Comparison of ENCODE assay signal across 8 cellular contexts in genomic region chr2:155250800-155251199, GRCh38.
A peak's percentile ranks its signal among the peaks of the same experiment; 100 is the strongest.
DNase-seq lines count a peak whose midpoint lies in the region; ATAC-seq and TF ChIP-seq lines count a peak whose summit lies in the region.

No MANE protein-coding gene starts in this region.

- H3K27me3 Mint-ChIP-seq in neural progenitor cell (ENCODE audit: insufficient read depth, low read depth) = no peaks in the 10 kb centered on the region
- H3K27me3 Mint-ChIP-seq in CD14-positive monocyte (ENCODE audit: low read depth in 3 of 3) = peaks cover 0 to 1% (median 0%) of the 10 kb centered on the region in 3 donors

- H3K4me1 ChIP-seq in neural progenitor cell = no peaks in the 10 kb centered on the region

- H3K9ac ChIP-seq in neural progenitor cell = no peak overlapping the region

- no peak overlapping the region for H3K4me2 ChIP-seq in neural progenitor cell

- in situ Hi-C loops in SK-MEL-5 (cut with HindIII; ENCODE audit: low pct_unique_long_range_greater_than_20kb, low sequenced_read_pairs) = no loop called here

- H3K4me3 ChIP-seq in BJ (ENCODE audit: low read depth, low read length) (no peak overlapping the region), neural progenitor cell (no peak overlapping the region)

- peak overlapping the region; percentile 69 for H2AFZ ChIP-seq in neural progenitor cell (replicated peaks)

- H3K36me3 ChIP-seq in BJ (ENCODE audit: control insufficient read depth, insufficient read depth, low read length) (no peaks in the 10 kb centered on the region), neural progenitor cell (no peaks in the 10 kb centered on the region)

- POLR2A ChIA-PET in BJ (lab: Charles Lee) = no interaction called here

- no peaks in the 10 kb centered on the region for H3K79me2 ChIP-seq in neural progenitor cell (ENCODE audit: low read depth)

- TF ChIP-seq CTCF in BJ (IDR thresholded peaks at IDR 0.05; ENCODE audit: insufficient read depth, low read depth, low read length) = peak; percentile 47
- TF ChIP-seq CTCF in neural progenitor cell (IDR thresholded peaks at IDR 0.05) = peak; percentile 58
- no peak for TF ChIP-seq CTCF in CD14-positive monocyte (IDR thresholded peaks at IDR 0.05)

- no peaks in the 10 kb centered on the region for H3K9me3 Mint-ChIP-seq in neural progenitor cell
- peaks cover 0 to 3% (median 0%) of the 10 kb centered on the region in 7 donors for H3K9me3 Mint-ChIP-seq in CD14-positive monocyte

- CTCF ChIA-PET in BJ (lab: Yijun Ruan, JAX) = interaction anchor here (0.7 to 0.8 kb wide), 2 partner anchors 607 to 624 kb away, joined by 3 to 4 read pairs; no protein-coding TSS in a partner anchor

- no peaks in the 10 kb centered on the region for H3F3A ChIP-seq in neural progenitor cell (ENCODE audit: low read depth)

- H3K9me3 ChIP-seq in neural progenitor cell (ENCODE audit: low read depth) = no peaks in the 10 kb centered on the region

- H3K27me3 ChIP-seq in BJ (ENCODE audit: control insufficient read depth, insufficient read depth, low read length) = no peaks in the 10 kb centered on the region
- H3K27me3 ChIP-seq in neural progenitor cell = no peaks in the 10 kb centered on the region

- H3K36me3 Mint-ChIP-seq in neural progenitor cell (no peaks in the 10 kb centered on the region), CD14-positive monocyte (no peaks in the 10 kb centered on the region)

- DNase-seq in BJ (ENCODE audit: low read depth) (no peak), SK-MEL-5 (ENCODE audit: low read depth, low spot score) (peak; percentile 74), neural progenitor cell (ENCODE audit: low spot score) (peak; percentile 44), middle frontal gyrus (ENCODE audit: extremely low spot score, low spot score) (no peak), Right ventricle myocardium inferior (ENCODE audit: missing footprints) (no peak), CD14-positive monocyte (ENCODE audit: low spot score) (no peak)

- H3K27ac Mint-ChIP-seq in neural progenitor cell (no peak overlapping the region), CD14-positive monocyte (no peak overlapping the region)

- no peaks in the 10 kb centered on the region for H4K20me1 ChIP-seq in neural progenitor cell (ENCODE audit: low read depth)

- peak; percentile 74 for ATAC-seq in GM19035 (IDR thresholded peaks at IDR 0.05; ENCODE audit: unreplicated experiment)
- peak; percentile 84 for ATAC-seq in HG03342 (IDR thresholded peaks at IDR 0.05; ENCODE audit: unreplicated experiment)
- no peak for ATAC-seq in Right ventricle myocardium inferior

- H3K27ac ChIP-seq in neural progenitor cell = no peak overlapping the region

- no peaks in the 10 kb centered on the region for H3K4me1 Mint-ChIP-seq in neural progenitor cell
- H3K4me1 Mint-ChIP-seq in CD14-positive monocyte = no peaks in the 10 kb centered on the region

- H3K4me3 Mint-ChIP-seq in neural progenitor cell (no peak overlapping the region), CD14-positive monocyte (no peak overlapping the region)

- intact Hi-C loops in Right ventricle myocardium inferior (cut with DNase I) (no loop called here), CD14-positive monocyte (cut with micrococcal nuclease) (no loop called here)

Comparison
In these comparisons a context has a peak if more than half of its experiments do, and no peak if none do; other contexts are left out.
1. DNase-seq: peak in SK-MEL-5 (single experiment) and neural progenitor cell (single experiment); none in BJ (single experiment), middle frontal gyrus (single experiment), Right ventricle myocardium inferior (single experiment) and CD14-positive monocyte (single experiment).